Comparison of ENCODE assay signal across 27 cellular contexts in genomic region chr1:37392051-37392450, GRCh38.
"Had no signal": no experiment of that assay in that cellular context is flagged by ENCODE, and none has a peak within 500 bp of the region (broad histone marks: within the 10 kb centered on the region; RNA-seq: fewer than 3 reads in every experiment).

No MANE protein-coding gene starts in this region.

- H3K4me2 ChIP-seq: hepatocyte, smooth muscle cell had no signal

- H3K27me3 ChIP-seq: ovary, thyroid gland, vagina had no signal

- DNase-seq: activated CD4-positive, alpha-beta T cell treated with anti-CD3 and anti-CD28 coated beads for 4 hours; activated CD4-positive, alpha-beta T cell treated with anti-CD3 and anti-CD28 coated beads, Interleukin-2, amount 50 U/mL, for 4 hours; activated CD8-positive, alpha-beta memory T cell treated with anti-CD3 and anti-CD28 coated beads for 24 hours; activated effector memory CD4-positive, alpha-beta T cell treated with Interleukin-2 at 50 U/mL for 16 hours; activated naive CD4-positive, alpha-beta T cell treated with Interleukin-2 at 50 U/mL for 16 hours; anterior cingulate cortex; body of pancreas; cortex of kidney; islet precursor cell; left ventricle myocardium inferior; mesendoderm; natural killer cell; ovary; stimulated activated CD4-positive, alpha-beta T cell treated with anti-CD3 and anti-CD28 coated beads, Interleukin-1b, Interleukin-23, amount 100 ng/mL, for 48 hours; stimulated activated CD4-positive, alpha-beta T cell treated with anti-CD3 and anti-CD28 coated beads, Interleukin-4, amount 100 ng/mL, for 4 hours; stimulated activated CD8-positive, alpha-beta memory T cell treated with anti-CD3 and anti-CD28 coated beads, Interleukin-4, amount 100 ng/mL, for 48 hours; stimulated activated naive CD8-positive, alpha-beta T cell treated with anti-CD3 and anti-CD28 coated beads, Interleukin-15, amount 100 ng/mL, for 72 hours; thyroid gland; upper lobe of left lung had no signal

- H3K9me3 ChIP-seq: body of pancreas, gastroesophageal sphincter, left ventricle myocardium inferior, neutrophil, ovary, thyroid gland, upper lobe of left lung, vagina had no signal

- H3K27ac ChIP-seq: body of pancreas, gastroesophageal sphincter, hepatocyte, left ventricle myocardium inferior, neutrophil, ovary, thyroid gland, upper lobe of left lung, vagina, VCaP had no signal

- H2AFZ ChIP-seq: hepatocyte had no signal

- H3K36me3 ChIP-seq: gastroesophageal sphincter, left ventricle myocardium inferior, neutrophil, ovary, thyroid gland, upper lobe of left lung, vagina had no signal

- H3K4me3 ChIP-seq: body of pancreas, gastroesophageal sphincter, hepatocyte, left ventricle myocardium inferior, lung, ovary, smooth muscle cell, thyroid gland, upper lobe of left lung, vagina had no signal

- H3K79me2 ChIP-seq: hepatocyte had no signal

- ATAC-seq: body of pancreas; gastroesophageal sphincter; stimulated activated memory B cell treated with anti-CD40 and anti-IgM and Interleukin-4, amounts not matched to agents 10 μg/mL and 1 μg/mL and 100 μg/mL, for 72 hours; stimulated activated naive CD8-positive, alpha-beta T cell treated with anti-CD3 and anti-CD28 coated beads, Interleukin-15, amount 100 ng/mL, for 72 hours had no signal

- H3K4me1 ChIP-seq: body of pancreas, gastroesophageal sphincter, left ventricle myocardium inferior, thyroid gland, upper lobe of left lung, vagina had no signal
